9 cellular contexts compared by ENCODE assay signal in genomic region chr20:39047417-39047985, GRCh38.
"Had no signal": no experiment of that assay in that cellular context is flagged by ENCODE, and none has a peak within 500 bp of the region (broad histone marks: within the 10 kb centered on the region; RNA-seq: fewer than 3 reads in every experiment).

No MANE protein-coding gene starts in this region.

- H3K4me3 Mint-ChIP-seq: dendritic cell treated with granulocyte-macrophage colony-stimulating factor and Interleukin-4, amounts not matched to agents 40 ng/mL and 50 ng/mL, for 4 days; effector memory CD8-positive, alpha-beta T cell had no signal

- H3K27ac ChIP-seq: epithelial cell of prostate, foreskin keratinocyte, hepatocyte, pancreas, prostate gland had no signal

- H2AFZ ChIP-seq: hepatocyte had no signal

- H3K4me2 ChIP-seq: hepatocyte had no signal

- H3K36me3 ChIP-seq: pancreas, prostate gland had no signal

- H3K27me3 ChIP-seq: foreskin keratinocyte, hepatocyte, pancreas had no signal

- H3K4me1 ChIP-seq: pancreas, prostate gland had no signal

- H3K9me3 Mint-ChIP-seq: dendritic cell treated with granulocyte-macrophage colony-stimulating factor and Interleukin-4, amounts not matched to agents 40 ng/mL and 50 ng/mL, for 4 days; effector memory CD8-positive, alpha-beta T cell; natural killer cell; neural crest cell had no signal

- H3K9me3 ChIP-seq: pancreas, prostate gland had no signal

- H3K27ac Mint-ChIP-seq: dendritic cell treated with granulocyte-macrophage colony-stimulating factor and Interleukin-4, amounts not matched to agents 40 ng/mL and 50 ng/mL, for 4 days; effector memory CD8-positive, alpha-beta T cell; natural killer cell had no signal

- H3K36me3 Mint-ChIP-seq: natural killer cell had no signal

- H3K4me1 Mint-ChIP-seq: natural killer cell had no signal

- H3K4me3 ChIP-seq: hepatocyte, pancreas, prostate gland had no signal
